Comparison of ENCODE assay signal across 23 cellular contexts in genomic region chr18:55101458-55101824, GRCh38.
DNase-seq lines count a peak whose midpoint lies in the region; ATAC-seq, FAIRE-seq and TF ChIP-seq lines count a peak whose summit lies in the region.
"Had no signal": no experiment of that assay in that cellular context is flagged by ENCODE, and none has a peak within 500 bp of the region (broad histone marks: within the 10 kb centered on the region; RNA-seq: fewer than 3 reads in every experiment).

No MANE protein-coding gene starts in this region.

- intact Hi-C loops in Calu3 (cut with micrococcal nuclease; ENCODE audit: unreplicated experiment), result loop anchor here (2.0 kb wide), 2 partner anchors 89 to 127 kb away; no protein-coding TSS in a partner anchor
- intact Hi-C loops in PC-9 (cut with micrococcal nuclease; ENCODE audit: unreplicated experiment), result loop anchor here (5.0 kb wide), 1 partner anchor 69 kb away; no protein-coding TSS in a partner anchor
- intact Hi-C loops in endothelial cell of umbilical vein (cut with micrococcal nuclease), result no loop called here

- peaks cover 56% of the 10 kb centered on the region for H3K4me1 Mint-ChIP-seq in Calu3 (ENCODE audit: low read depth, unreplicated experiment)
- H3K4me1 Mint-ChIP-seq: CD8-positive, alpha-beta memory T cell had no signal

- dilution Hi-C loops in endothelial cell of umbilical vein (cut with MboI; ENCODE audit: extremely low pct_ligation_motif_present, low sequenced_read_pairs), result no loop called here

- H3K4me2 ChIP-seq in PC-9 (peak overlapping the region; percentile 54; the same call in 1 of the 2 replicates), endothelial cell of umbilical vein (ENCODE audit: insufficient read depth, low read length) (peak overlapping the region; percentile 49)

- H3K9me1 ChIP-seq in endothelial cell of umbilical vein (replicated peaks; ENCODE audit: control insufficient read depth, extremely low read depth, insufficient read depth, low read length), result no peaks in the 10 kb centered on the region

- POLR2A ChIA-PET in PC-9 (lab: Charles Lee; ENCODE audit: unreplicated experiment) (interaction anchor here (0.6 kb wide), 1 partner anchor 324 kb away, joined by 3 read pairs; no protein-coding TSS in a partner anchor), endothelial cell of umbilical vein (lab: Charles Lee) (no interaction called here)

- FAIRE-seq in endothelial cell of umbilical vein (lab: Jason Lieb, UNC), result no peak
- FAIRE-seq: HTR-8/SVneo had no signal

- H3K27ac ChIP-seq in PC-9, result peak overlapping the region; percentile 52
- H3K27ac ChIP-seq in endothelial cell of umbilical vein (ENCODE audit: insufficient read depth, low read depth, low read length), result peak overlapping the region; percentile 39

- H3K27ac Mint-ChIP-seq in Calu3 (ENCODE audit: unreplicated experiment), result peak overlapping the region; percentile 86
- H3K27ac Mint-ChIP-seq: CD8-positive, alpha-beta memory T cell had no signal

- TF ChIP-seq POLR2A in endothelial cell of umbilical vein (IDR thresholded peaks at IDR 0.05; ENCODE audit: low read depth, low read length), result no peak

- peaks cover 20% of the 10 kb centered on the region for H3K36me3 Mint-ChIP-seq in Calu3 (ENCODE audit: insufficient read depth, unreplicated experiment)
- H3K36me3 Mint-ChIP-seq: CD8-positive, alpha-beta memory T cell had no signal

- CTCF ChIA-PET in Calu3 (lab: Charles Lee) (interaction anchor here (1.0 to 1.6 kb wide), 2 partner anchors 70 to 94 kb away, joined by 4 read pairs; no protein-coding TSS in a partner anchor), PC-9 (lab: Charles Lee) (interaction anchor here (0.7 kb wide), 1 partner anchor 309 kb away, joined by 3 read pairs; no protein-coding TSS in a partner anchor), endothelial cell of umbilical vein (lab: Charles Lee) (interaction anchor here (1.4 kb wide), 1 partner anchor 132 kb away, joined by 3 read pairs; no protein-coding TSS in a partner anchor)

- BruUV-seq in Calu3 (replicated peaks; lab: Mats Ljungman, UMichigan) (no TSS peak), PC-9 (replicated peaks; lab: Mats Ljungman, UMichigan) (no TSS peak), endothelial cell of umbilical vein (replicated peaks; lab: Mats Ljungman, UMichigan) (no TSS peak)

- H3K27me3 ChIP-seq in PC-9 (ENCODE audit: insufficient read depth, low read depth), result no peaks in the 10 kb centered on the region
- no peaks in the 10 kb centered on the region for H3K27me3 ChIP-seq in endothelial cell of umbilical vein (ENCODE audit: control insufficient read depth in 2 of 2, insufficient read depth in 2 of 2, low read length in 2 of 2)

- H3K9me3 Mint-ChIP-seq in Calu3 (ENCODE audit: low read depth, unreplicated experiment), result peaks cover 6% of the 10 kb centered on the region

- no peak for ATAC-seq in HG03460 (IDR thresholded peaks at IDR 0.05; ENCODE audit: unreplicated experiment)

- H3K79me2 ChIP-seq in PC-9 (ENCODE audit: low read depth) (no peaks in the 10 kb centered on the region), endothelial cell of umbilical vein (ENCODE audit: control insufficient read depth, insufficient read depth, low read length) (no peaks in the 10 kb centered on the region)

- no peak overlapping the region for H3K9ac ChIP-seq in endothelial cell of umbilical vein (replicated peaks; ENCODE audit: extremely low read depth, insufficient read depth, low read length)

- H3K4me3 ChIP-seq in PC-9, result no peak overlapping the region
- no peak overlapping the region for H3K4me3 ChIP-seq in endothelial cell of umbilical vein (replicated peaks in 1 of 3; ENCODE audit: insufficient read depth in 1 of 3, low read depth in 1 of 3, low read length in 3 of 3)

- H2AFZ ChIP-seq in PC-9, result no peak overlapping the region
- H2AFZ ChIP-seq in endothelial cell of umbilical vein (ENCODE audit: low read depth, low read length), result no peak overlapping the region

- H3K36me3 ChIP-seq in PC-9 (ENCODE audit: low read depth), result no peaks in the 10 kb centered on the region
- no peaks in the 10 kb centered on the region for H3K36me3 ChIP-seq in endothelial cell of umbilical vein (ENCODE audit: control insufficient read depth in 2 of 2, extremely low read depth in 1 of 2, insufficient read depth in 2 of 2, low read length in 2 of 2)

- H3K4me3 Mint-ChIP-seq in Calu3 (ENCODE audit: low read depth, unreplicated experiment), result peak overlapping the region; percentile 53
- H3K4me3 Mint-ChIP-seq: CD8-positive, alpha-beta memory T cell had no signal

- DNase-seq in Calu3 (no peak), PC-9 (no peak), endothelial cell of umbilical vein (ENCODE audit: low read depth, low spot score) (no peak), renal cortical epithelial cell (ENCODE audit: low read depth) (peak; percentile 64), NCI-H526 treated with DMSO at 0.1 percent for 48 hours (lab: John Stamatoyannopoulos, UW) (no peak), HK-2 (ENCODE audit: unreplicated experiment) (no peak)
- no peak for DNase-seq in activated CD8-positive, alpha-beta memory T cell treated with anti-CD3 and anti-CD28 coated beads, Interleukin-2, amount 50 U/mL, for 48 hours
- DNase-seq: C1 segment of cervical spinal cord; CD8-positive, alpha-beta memory T cell; DMS153; GDM1; GOT3; Kasumi-1; MM.1S; NCI-H1092; NCI-H1436 treated with DMSO at 0.1 percent for 48 hours; NCI-H2029 treated with DMSO at 0.1 percent for 48 hours; NCI-H446 treated with DMSO at 0.1 percent for 48 hours; NK-92 treated with Interleukin-12 subunit alpha and Interleukin-12 subunit beta, amount 100 ng/mL, for 24 hours; SHP77 treated with DMSO at 0.1 percent for 48 hours; T-helper 1 cell had no signal

- H3K4me1 ChIP-seq in PC-9 (replicated peaks; ENCODE audit: insufficient read depth) (peaks cover 31% of the 10 kb centered on the region), endothelial cell of umbilical vein (ENCODE audit: control insufficient read depth, extremely low read depth, insufficient read depth, low read length) (peaks cover 40% of the 10 kb centered on the region)

- TF ChIP-seq CTCF in Calu3 (IDR thresholded peaks at IDR 0.05; ENCODE audit: unreplicated experiment) (no peak), PC-9 (conservative IDR thresholded peaks at IDR 0.05) (no peak), endothelial cell of umbilical vein (IDR thresholded peaks at IDR 0.05; ENCODE audit: extremely low read depth in 1 of 2, insufficient read depth in 1 of 2, low read depth in 1 of 2, low read length in 2 of 2) (no peak)

- H3K9me2 ChIP-seq in PC-9 (ENCODE audit: insufficient read depth), result no peaks in the 10 kb centered on the region

- H3K9me3 ChIP-seq in PC-9 (ENCODE audit: insufficient read depth, low read depth) (no peaks in the 10 kb centered on the region; the same call in 1 of the 2 replicates), endothelial cell of umbilical vein (replicated peaks; ENCODE audit: control insufficient read depth, insufficient read depth, low read length) (no peaks in the 10 kb centered on the region)

- no peaks in the 10 kb centered on the region for H3K27me3 Mint-ChIP-seq in Calu3 (ENCODE audit: unreplicated experiment)
- H3K27me3 Mint-ChIP-seq: CD8-positive, alpha-beta memory T cell had no signal

- no peaks in the 10 kb centered on the region for H4K20me1 ChIP-seq in PC-9 (ENCODE audit: insufficient read depth)
- H4K20me1 ChIP-seq in endothelial cell of umbilical vein (replicated peaks; ENCODE audit: control insufficient read depth, extremely low read depth, insufficient read depth, low read length), result no peaks in the 10 kb centered on the region

- peaks cover 13% of the 10 kb centered on the region; the same call in 1 of the 2 replicates for H3F3A ChIP-seq in PC-9 (ENCODE audit: insufficient read depth, low read depth)

TF ChIP-seq in endothelial cell of umbilical vein, 7 proteins besides CTCF, POLR2A, EP300 and RAD21:
- TF ChIP-seq EZH2 (IDR thresholded peaks at IDR 0.05; ENCODE audit: borderline replicate concordance, low read depth, low read length, severe bottlenecking) (no peak), MYC (IDR thresholded peaks at IDR 0.05; ENCODE audit: low read depth, low read length) (no peak), GATA2 (IDR thresholded peaks at IDR 0.05; ENCODE audit: insufficient read depth, insufficient read length, low read depth, low read length) (no peak), JUN (IDR thresholded peaks at IDR 0.05; ENCODE audit: borderline replicate concordance, insufficient read depth, insufficient read length, low read depth) (no peak), POLR2AphosphoS5 (IDR thresholded peaks at IDR 0.05; ENCODE audit: insufficient read depth, low read depth, low read length) (no peak), FOS (IDR thresholded peaks at IDR 0.05; ENCODE audit: borderline replicate concordance, insufficient read depth, low read length) (no peak)
- TF ChIP-seq, protein P1, sequence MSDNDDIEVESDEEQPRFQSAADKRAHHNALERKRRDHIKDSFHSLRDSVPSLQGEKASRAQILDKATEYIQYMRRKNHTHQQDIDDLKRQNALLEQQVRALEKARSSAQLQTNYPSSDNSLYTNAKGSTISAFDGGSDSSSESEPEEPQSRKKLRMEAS (IDR thresholded peaks at IDR 0.05; ENCODE audit: insufficient read depth, insufficient read length), result no peak
TF ChIP-seq in endothelial cell of umbilical vein: peak in this region for 0.
